Comparison of ENCODE assay signal across 8 cellular contexts in the genomic region with DNA sequence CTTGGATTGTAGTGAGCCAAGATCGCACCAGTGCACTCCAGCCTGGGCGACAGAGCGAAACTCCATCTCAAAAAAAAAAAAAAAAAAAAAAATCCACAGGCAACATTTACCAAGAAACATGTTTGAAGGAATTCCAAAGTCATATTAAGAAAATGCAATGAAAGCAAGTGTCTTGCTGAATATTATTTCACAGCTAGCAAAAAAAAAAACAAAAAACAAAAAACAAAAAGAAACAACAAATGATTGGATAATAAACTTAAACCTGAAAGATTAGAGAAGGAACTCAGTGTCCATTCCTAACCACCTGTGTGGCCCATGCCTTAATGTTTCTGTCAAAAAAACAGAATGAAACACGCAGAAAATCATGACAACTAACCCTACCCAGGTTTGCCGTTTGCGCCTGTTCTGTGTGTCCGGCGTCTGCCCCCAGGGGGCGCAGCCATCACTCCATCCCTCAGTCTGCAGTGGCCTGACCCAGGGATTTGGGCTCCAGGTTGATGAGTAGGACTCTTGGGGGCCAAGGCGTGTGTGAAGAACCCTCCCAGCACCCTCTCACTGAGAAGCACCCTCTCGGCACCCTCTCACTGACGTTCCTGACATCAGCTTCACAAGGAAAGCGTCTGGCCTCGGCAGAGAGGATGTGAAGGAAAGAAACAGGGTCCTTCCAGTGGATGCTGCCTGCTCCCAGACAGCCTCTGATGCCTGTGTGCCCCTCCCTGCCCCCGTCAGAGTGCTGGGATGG. TPM values are rescaled to one million over a fixed set of nuclear protein-coding genes. Genes with fewer than 3 reads are reported as not detected.
A peak's percentile ranks its signal among the peaks of the same experiment; 100 is the strongest.
DNase-seq lines count a peak whose midpoint lies in the region; ATAC-seq, FAIRE-seq and TF ChIP-seq lines count a peak whose summit lies in the region.

No MANE protein-coding gene starts in this region.

- no peak overlapping the region for H3K27ac ChIP-seq in mammary epithelial cell (ENCODE audit: insufficient read depth, low read depth, low read length)
- no peak overlapping the region for H3K27ac ChIP-seq in HepG2 (ENCODE audit: extremely low read length, insufficient read depth, low read length)

- intact Hi-C loops in mammary epithelial cell (cut with micrococcal nuclease) = loop anchor here (1.0 to 5.0 kb wide), 4 partner anchors 36 to 244 kb away; a partner anchor contains a TSS
- intact Hi-C loops in HepG2 (cut with micrococcal nuclease; ENCODE audit: unreplicated experiment) = loop anchor here (1.0 to 5.0 kb wide), 2 partner anchors 15 to 90 kb away; a partner anchor contains a TSS

- H2AFZ ChIP-seq in Loucy (ENCODE audit: low read length) (no peak overlapping the region), mammary epithelial cell (ENCODE audit: low read depth, low read length) (no peak overlapping the region), HepG2 (ENCODE audit: low read length) (no peak overlapping the region)

- TF ChIP-seq EP300 in HepG2 (IDR thresholded peaks at IDR 0.05; ENCODE audit: low read depth in 2 of 2, low read length in 2 of 2) = no peak
- no peak for TF ChIP-seq EP300 in HepG2 (CRISPR knock-in tag; IDR thresholded peaks at IDR 0.05; ENCODE audit: borderline replicate concordance)

- H3K4me1 ChIP-seq in Loucy (ENCODE audit: insufficient read depth, low read length, poor library complexity, severe bottlenecking) (no peaks in the 10 kb centered on the region), mammary epithelial cell (ENCODE audit: insufficient read depth, low read length) (peaks cover 10% of the 10 kb centered on the region), HepG2 (ENCODE audit: insufficient read depth, low read length) (peaks cover 74% of the 10 kb centered on the region)

- ATAC-seq in HepG2 (peak; percentile 67), GM18511 (IDR thresholded peaks at IDR 0.05; ENCODE audit: unreplicated experiment) (no peak)

- no peaks in the 10 kb centered on the region; the same call in 1 of the 2 replicates for H3K36me3 ChIP-seq in Loucy (ENCODE audit: insufficient read depth, low read length)
- H3K36me3 ChIP-seq in mammary epithelial cell (ENCODE audit: insufficient read depth, low read length) = no peaks in the 10 kb centered on the region
- H3K36me3 ChIP-seq in HepG2 (replicated peaks in 1 of 2; ENCODE audit: control insufficient read depth in 1 of 2, insufficient read depth in 2 of 2, low read length in 2 of 2) = no peaks in the 10 kb centered on the region

- H4K20me1 ChIP-seq in Loucy (ENCODE audit: insufficient read depth, low read length, poor library complexity, severe bottlenecking) (no peaks in the 10 kb centered on the region), mammary epithelial cell (ENCODE audit: insufficient read depth, low read length) (no peaks in the 10 kb centered on the region), HepG2 (ENCODE audit: insufficient read depth, low read length) (no peaks in the 10 kb centered on the region)

- no peaks in the 10 kb centered on the region for H3K9me2 ChIP-seq in Loucy (replicated peaks; ENCODE audit: low read depth, low read length)

- no peaks in the 10 kb centered on the region for H3F3A ChIP-seq in Loucy (ENCODE audit: low read depth)

- dilution Hi-C loops in mammary epithelial cell (cut with HindIII; ENCODE audit: low sequenced_read_pairs) = no loop called here

- H3K79me2 ChIP-seq in Loucy (ENCODE audit: insufficient read depth, low read length) = no peaks in the 10 kb centered on the region
- no peaks in the 10 kb centered on the region for H3K79me2 ChIP-seq in mammary epithelial cell (ENCODE audit: insufficient read depth, low read length)
- no peaks in the 10 kb centered on the region for H3K79me2 ChIP-seq in HepG2 (ENCODE audit: insufficient read depth, low read length)

- TF ChIP-seq CTCF in Loucy (conservative IDR thresholded peaks at IDR 0.05; ENCODE audit: low read length) (peak; percentile 96), mammary epithelial cell (conservative IDR thresholded peaks at IDR 0.05 in 1 of 2, IDR thresholded peaks at IDR 0.05 in 1 of 2; ENCODE audit: extremely low read depth in 1 of 2, insufficient read depth in 1 of 2, low read depth in 1 of 2, low read length in 2 of 2) (peak; percentile 91 to 95), HepG2 (CRISPR knock-in tag; IDR thresholded peaks at IDR 0.05) (peak; percentile 90)

- POLR2A ChIA-PET in HepG2 (lab: Yijun Ruan, JAX) = interaction anchor here (0.9 kb wide), 1 partner anchor 20 kb away, joined by 3 read pairs; no protein-coding TSS in a partner anchor

- CTCF ChIA-PET in mammary epithelial cell (lab: Charles Lee; ENCODE audit: low non-redundant PET) = interaction anchor here (0.6 to 0.7 kb wide), 2 partner anchors 34 to 147 kb away, joined by 4 read pairs; no protein-coding TSS in a partner anchor
- CTCF ChIA-PET in HepG2 (lab: Yijun Ruan, JAX; ENCODE audit: low intra/inter-chr PET ratio, low total read pairs) = interaction anchor here (1.2 to 1.5 kb wide), 3 partner anchors 17 to 40 kb away, joined by 3 to 8 read pairs (median 6); no protein-coding TSS in a partner anchor

- in situ Hi-C loops in mammary epithelial cell (cut with MboI; ENCODE audit: low sequenced_read_pairs in 2 of 2) = no loop called here
- in situ Hi-C loops in HepG2 (cut with HindIII; ENCODE audit: extremely low pct_ligation_motif_present, low pct_unique_long_range_greater_than_20kb) = no loop called here

- TF ChIP-seq POLR2A in GM12892 (IDR thresholded peaks at IDR 0.05; ENCODE audit: low read depth, low read length) = no peak
- TF ChIP-seq POLR2A in HepG2 (IDR thresholded peaks at IDR 0.05; ENCODE audit: insufficient read depth in 1 of 2, low read depth in 2 of 2, low read length in 2 of 2) = no peak

- WGBS in mammary epithelial cell (ENCODE audit: low coverage, missing lambda C conversion rate) = 67% methylated on average over 11 of the region's 15 CpGs
- WGBS in HepG2 (ENCODE audit: low lambda C conversion rate) = 38% methylated on average over 9 of the region's 15 CpGs

- H3K4me3 ChIP-seq in Loucy (ENCODE audit: low read length, poor library complexity, severe bottlenecking) (no peak overlapping the region), mammary epithelial cell (replicated peaks in 1 of 3; ENCODE audit: insufficient read depth in 1 of 3, low read depth in 2 of 3, low read length in 3 of 3) (no peak overlapping the region), HepG2 (replicated peaks in 1 of 3; ENCODE audit: insufficient read depth in 1 of 3, low read depth in 2 of 3, low read length in 3 of 3) (no peak overlapping the region)

- BruUV-seq in mammary epithelial cell (replicated peaks; lab: Mats Ljungman, UMichigan) = no TSS peak
- BruUV-seq in HepG2 (replicated peaks; lab: Mats Ljungman, UMichigan) = no TSS peak

- peak; percentile 82 for DNase-seq in GM12892 (ENCODE audit: insufficient read length)
- peak; percentile 44 to 72 (median 53) for DNase-seq in activated CD4-positive, CD25-positive, alpha-beta regulatory T cell (lab: John Stamatoyannopoulos, UW)
- peak; percentile 40 for DNase-seq in mammary epithelial cell
- no peak for DNase-seq in HepG2 (ENCODE audit: low spot score)
- peak; percentile 59 to 72 for DNase-seq in stimulated activated CD8-positive, alpha-beta memory T cell treated with anti-CD3 and anti-CD28 coated beads, Interleukin-2, amount 100 ng/mL, for 1 hour (ENCODE audit: low read depth in 2 of 2)
- DNase-seq in cortex of kidney (lab: John Stamatoyannopoulos, UW) = no peak

- no peak overlapping the region for H3K9ac ChIP-seq in Loucy (ENCODE audit: low read depth, low read length, poor library complexity, severe bottlenecking)
- no peak overlapping the region for H3K9ac ChIP-seq in mammary epithelial cell (ENCODE audit: insufficient read depth, low read length)
- no peak overlapping the region for H3K9ac ChIP-seq in HepG2 (ENCODE audit: insufficient read depth, low read depth, low read length)

- peak; percentile 73 for TF ChIP-seq RAD21 in HepG2 (CRISPR knock-in tag; IDR thresholded peaks at IDR 0.05)

- H3K9me3 ChIP-seq in Loucy (ENCODE audit: insufficient read depth, low read depth, low read length) (no peaks in the 10 kb centered on the region), mammary epithelial cell (replicated peaks; ENCODE audit: insufficient read depth, low read length) (no peaks in the 10 kb centered on the region), HepG2 (ENCODE audit: low read length) (no peaks in the 10 kb centered on the region)

- FAIRE-seq in GM12892 (lab: Jason Lieb, UNC) (peak; percentile 97), HepG2 (lab: Jason Lieb, UNC) (peak; percentile 64)

- H3K27me3 ChIP-seq in Loucy (ENCODE audit: insufficient read depth, low read length, poor library complexity, severe bottlenecking) (no peaks in the 10 kb centered on the region), mammary epithelial cell (ENCODE audit: insufficient read depth, low read length) (no peaks in the 10 kb centered on the region), HepG2 (ENCODE audit: control insufficient read depth in 1 of 2, insufficient read depth in 2 of 2, low read length in 2 of 2) (peaks cover 3 to 7% of the 10 kb centered on the region in 2 experiments; a peak in 2 of 5 replicates)

- H3K4me2 ChIP-seq in Loucy (ENCODE audit: low read depth, low read length, poor library complexity, severe bottlenecking) = no peak overlapping the region
- no peak overlapping the region for H3K4me2 ChIP-seq in mammary epithelial cell (ENCODE audit: insufficient read depth, low read depth, low read length)
- no peak overlapping the region for H3K4me2 ChIP-seq in HepG2 (ENCODE audit: low read depth, low read length)

RNA-seq across cellular contexts. Expression of a gene that starts 19.2 kb away (rescaled TPM):
- polyA plus RNA-seq in GM12892 (2012; ENCODE audit: missing spikeins) = 28.2 TPM
- total RNA-seq in mammary epithelial cell (100 to 1,000 TPM; 131 to 269 TPM), HepG2 (2016; rRNA removed; fragmentation: Illumina TruSeq; extraction: Trizol) (89.4 and 161 TPM in 2 replicates)
- polyA plus RNA-seq in mammary epithelial cell (146 TPM), HepG2 (2011; rRNA removed) (700 and 734 TPM in 2 replicates)
- 174 TPM for polyA minus RNA-seq in mammary epithelial cell
- 42.7 and 52.7 TPM in 2 replicates for total RNA-seq in HepG2 (2016; cell fraction: cytosol; rRNA removed; fragmentation: Illumina TruSeq; extraction: Trizol; ENCODE audit: low read depth)
- total RNA-seq in HepG2 (2016; cell fraction: insoluble cytoplasmic fraction; rRNA removed; fragmentation: Illumina TruSeq; extraction: Trizol) = 93.0 and 159 TPM in 2 replicates
- 72.6 and 73.1 TPM in 2 replicates for total RNA-seq in HepG2 (2016; cell fraction: membrane; rRNA removed; fragmentation: Illumina TruSeq; extraction: Trizol)
- total RNA-seq in HepG2 (2016; cell fraction: nucleus; rRNA removed; fragmentation: Illumina TruSeq; extraction: Trizol) = 137 and 161 TPM in 2 replicates
- polyA plus RNA-seq in HepG2 (2011; cell fraction: cytosol; rRNA removed) = 548 and 662 TPM in 2 replicates
- polyA plus RNA-seq in HepG2 (2011; cell fraction: nucleus; rRNA removed) = 529 and 555 TPM in 2 replicates
- 435 and 453 TPM in 2 replicates for polyA plus RNA-seq in HepG2 (2012)
- polyA plus RNA-seq in HepG2 (2016; cell fraction: cytosol; fragmentation: Illumina TruSeq; extraction: Trizol; ENCODE audit: low read depth) = 22.2 and 24.3 TPM in 2 replicates
- 90.0 and 95.3 TPM in 2 replicates for polyA plus RNA-seq in HepG2 (2016; cell fraction: insoluble cytoplasmic fraction; fragmentation: Illumina TruSeq; extraction: Trizol; ENCODE audit: low read depth)
- polyA plus RNA-seq in HepG2 (2016; cell fraction: membrane; fragmentation: Illumina TruSeq; extraction: Trizol; ENCODE audit: low read depth) = 47.9 and 49.9 TPM in 2 replicates
- polyA plus RNA-seq in HepG2 (2016; cell fraction: nucleus; fragmentation: Illumina TruSeq; extraction: Trizol; ENCODE audit: insufficient read depth, low read depth) = 267 and 281 TPM in 2 replicates
- polyA minus RNA-seq in HepG2 (2011; rRNA and poly(A)+ RNA removed; ENCODE audit: low replicate concordance) = 110 and 581 TPM in 2 replicates
- polyA minus RNA-seq in HepG2 (2011; cell fraction: cytosol; rRNA and poly(A)+ RNA removed) = 491 and 595 TPM in 2 replicates
- polyA minus RNA-seq in HepG2 (2011; cell fraction: nucleus; rRNA and poly(A)+ RNA removed) = 203 and 242 TPM in 2 replicates

RNA-seq across cellular contexts. Expression of a gene that starts 28.0 kb away (rescaled TPM):
- 41.8 TPM for polyA plus RNA-seq in GM12892 (2012; ENCODE audit: missing spikeins)
- total RNA-seq in mammary epithelial cell = 1 to 10 TPM in 1 of 2 donors, not detected in 1; 2.7 TPM
- polyA plus RNA-seq in mammary epithelial cell = 1.8 TPM
- not detected for polyA minus RNA-seq in mammary epithelial cell
- 1.6 and 4.2 TPM in 2 replicates for total RNA-seq in HepG2 (2016; rRNA removed; fragmentation: Illumina TruSeq; extraction: Trizol)
- total RNA-seq in HepG2 (2016; cell fraction: cytosol; rRNA removed; fragmentation: Illumina TruSeq; extraction: Trizol; ENCODE audit: low read depth) = 0.71 and 0.91 TPM in 2 replicates
- total RNA-seq in HepG2 (2016; cell fraction: insoluble cytoplasmic fraction; rRNA removed; fragmentation: Illumina TruSeq; extraction: Trizol) = 2.3 and 3.5 TPM in 2 replicates
- 1.2 and 1.9 TPM in 2 replicates for total RNA-seq in HepG2 (2016; cell fraction: membrane; rRNA removed; fragmentation: Illumina TruSeq; extraction: Trizol)
- total RNA-seq in HepG2 (2016; cell fraction: nucleus; rRNA removed; fragmentation: Illumina TruSeq; extraction: Trizol) = 6.5 and 6.6 TPM in 2 replicates
- polyA plus RNA-seq in HepG2 (2011; rRNA removed) = 18.0 and 26.4 TPM in 2 replicates
- 22.3 and 25.2 TPM in 2 replicates for polyA plus RNA-seq in HepG2 (2011; cell fraction: cytosol; rRNA removed)
- polyA plus RNA-seq in HepG2 (2011; cell fraction: nucleus; rRNA removed) = 63.6 and 64.3 TPM in 2 replicates
- 28.1 and 37.9 TPM in 2 replicates for polyA plus RNA-seq in HepG2 (2012)
- 0.53 and 1.0 TPM in 2 replicates for polyA plus RNA-seq in HepG2 (2016; cell fraction: cytosol; fragmentation: Illumina TruSeq; extraction: Trizol; ENCODE audit: low read depth)
- polyA plus RNA-seq in HepG2 (2016; cell fraction: insoluble cytoplasmic fraction; fragmentation: Illumina TruSeq; extraction: Trizol; ENCODE audit: low read depth) = 2.2 and 2.5 TPM in 2 replicates
- 1.3 and 1.5 TPM in 2 replicates for polyA plus RNA-seq in HepG2 (2016; cell fraction: membrane; fragmentation: Illumina TruSeq; extraction: Trizol; ENCODE audit: low read depth)
- polyA plus RNA-seq in HepG2 (2016; cell fraction: nucleus; fragmentation: Illumina TruSeq; extraction: Trizol; ENCODE audit: insufficient read depth, low read depth) = 5.9 and 7.0 TPM in 2 replicates
- polyA minus RNA-seq in HepG2 (2011; rRNA and poly(A)+ RNA removed; ENCODE audit: low replicate concordance) = 1.4 and 26.8 TPM in 2 replicates
- 11.9 and 12.6 TPM in 2 replicates for polyA minus RNA-seq in HepG2 (2011; cell fraction: cytosol; rRNA and poly(A)+ RNA removed)
- polyA minus RNA-seq in HepG2 (2011; cell fraction: nucleus; rRNA and poly(A)+ RNA removed) = 10.0 and 14.7 TPM in 2 replicates

RNA-seq across cellular contexts. Expression of a gene that starts 47.1 kb away (rescaled TPM):
- polyA plus RNA-seq in GM12892 (2012; ENCODE audit: missing spikeins) = 6.3 TPM
- total RNA-seq in mammary epithelial cell = 10 to 100 TPM; 17.3 to 53.2 TPM
- 31.0 TPM for polyA plus RNA-seq in mammary epithelial cell
- polyA minus RNA-seq in mammary epithelial cell = 8.7 TPM
- 47.1 and 51.5 TPM in 2 replicates for total RNA-seq in HepG2 (2016; rRNA removed; fragmentation: Illumina TruSeq; extraction: Trizol)
- 43.4 and 50.9 TPM in 2 replicates for total RNA-seq in HepG2 (2016; cell fraction: cytosol; rRNA removed; fragmentation: Illumina TruSeq; extraction: Trizol; ENCODE audit: low read depth)
- total RNA-seq in HepG2 (2016; cell fraction: insoluble cytoplasmic fraction; rRNA removed; fragmentation: Illumina TruSeq; extraction: Trizol) = 51.9 and 55.4 TPM in 2 replicates
- total RNA-seq in HepG2 (2016; cell fraction: membrane; rRNA removed; fragmentation: Illumina TruSeq; extraction: Trizol) = 31.2 and 37.8 TPM in 2 replicates
- total RNA-seq in HepG2 (2016; cell fraction: nucleus; rRNA removed; fragmentation: Illumina TruSeq; extraction: Trizol) = 17.3 and 20.5 TPM in 2 replicates
- 21.0 and 22.6 TPM in 2 replicates for polyA plus RNA-seq in HepG2 (2011; rRNA removed)
- 32.4 and 47.0 TPM in 2 replicates for polyA plus RNA-seq in HepG2 (2011; cell fraction: cytosol; rRNA removed)
- 22.9 and 26.2 TPM in 2 replicates for polyA plus RNA-seq in HepG2 (2011; cell fraction: nucleus; rRNA removed)
- polyA plus RNA-seq in HepG2 (2012) = 22.9 TPM in 2 replicates
- polyA plus RNA-seq in HepG2 (2016; cell fraction: cytosol; fragmentation: Illumina TruSeq; extraction: Trizol; ENCODE audit: low read depth) = 43.3 and 45.1 TPM in 2 replicates
- polyA plus RNA-seq in HepG2 (2016; cell fraction: insoluble cytoplasmic fraction; fragmentation: Illumina TruSeq; extraction: Trizol; ENCODE audit: low read depth) = 53.9 and 57.5 TPM in 2 replicates
- polyA plus RNA-seq in HepG2 (2016; cell fraction: membrane; fragmentation: Illumina TruSeq; extraction: Trizol; ENCODE audit: low read depth) = 27.6 and 29.8 TPM in 2 replicates
- 35.4 and 41.4 TPM in 2 replicates for polyA plus RNA-seq in HepG2 (2016; cell fraction: nucleus; fragmentation: Illumina TruSeq; extraction: Trizol; ENCODE audit: insufficient read depth, low read depth)
- polyA minus RNA-seq in HepG2 (2011; rRNA and poly(A)+ RNA removed; ENCODE audit: low replicate concordance) = 14.1 and 17.2 TPM in 2 replicates
- polyA minus RNA-seq in HepG2 (2011; cell fraction: cytosol; rRNA and poly(A)+ RNA removed) = 15.8 and 22.1 TPM in 2 replicates
- 5.8 and 8.6 TPM in 2 replicates for polyA minus RNA-seq in HepG2 (2011; cell fraction: nucleus; rRNA and poly(A)+ RNA removed)

Comparison
In these comparisons a context has a peak if more than half of its experiments do, and no peak if none do; other contexts are left out.
1. DNase-seq: peak in GM12892 (single experiment), activated CD4-positive, CD25-positive, alpha-beta regulatory T cell (4 of 4), mammary epithelial cell (single experiment) and stimulated activated CD8-positive, alpha-beta memory T cell treated with anti-CD3 and anti-CD28 coated beads, Interleukin-2, amount 100 ng/mL, for 1 hour (2 of 2); none in HepG2 (single experiment) and cortex of kidney (single experiment).
2. Peak in every context shown above with its lines, with median percentiles within 50 percentile points of each other: CTCF ChIP-seq.